In genomic region chr19:10106100-10106936, GRCh38 we compare ENCODE assay signal across 9 cellular contexts. TPM values are rescaled to one million over a fixed set of nuclear protein-coding genes. Genes with fewer than 3 reads are reported as not detected.
DNase-seq lines count a peak whose midpoint lies in the region; ATAC-seq, FAIRE-seq and TF ChIP-seq lines count a peak whose summit lies in the region.
"Had no signal": no experiment of that assay in that cellular context is flagged by ENCODE, and none has a peak within 500 bp of the region (broad histone marks: within the 10 kb centered on the region; RNA-seq: fewer than 3 reads in every experiment).

TSS of gene PPAN (plus strand) at chr19:10106362. CDS start at chr19:10106395, 33 bp downstream.

- peak; percentile 98 for FAIRE-seq in GM19239 (lab: Jason Lieb, UNC)
- FAIRE-seq: colon had no signal

- DNase-seq in AML-193 (lab: John Stamatoyannopoulos, UW): peak; percentile 97
- peak; percentile 96 for DNase-seq in GM19239 (ENCODE audit: insufficient read length, low spot score)
- peak; percentile 89 for DNase-seq in NCI-H524 treated with DMSO at 0.1 percent for 48 hours (lab: John Stamatoyannopoulos, UW)
- DNase-seq in activated CD4-positive, alpha-beta T cell treated with anti-CD3 and anti-CD28 coated beads for 36 hours: peak; percentile 99
- DNase-seq in chondrocyte (ENCODE audit: low spot score): no peak
- peak; percentile 96 for DNase-seq in kidney glomerular epithelial cell (lab: John Stamatoyannopoulos, UW)
- DNase-seq in stimulated activated CD4-positive, alpha-beta T cell treated with anti-CD3 and anti-CD28 coated beads, Interleukin-15, amount 100 ng/mL, for 48 hours (ENCODE audit: low read depth in 2 of 2): peak; percentile 97 to 98

- no peaks in the 10 kb centered on the region for H3K9me3 Mint-ChIP-seq in activated CD4-positive, alpha-beta T cell treated with anti-CD3 and anti-CD28 coated beads for 36 hours (ENCODE audit: low read depth)
- no peaks in the 10 kb centered on the region for H3K9me3 Mint-ChIP-seq in chondrocyte (ENCODE audit: low read depth)

- H3K4me1 Mint-ChIP-seq in activated CD4-positive, alpha-beta T cell treated with anti-CD3 and anti-CD28 coated beads for 36 hours: peaks cover 67% of the 10 kb centered on the region
- peaks cover 10% of the 10 kb centered on the region for H3K4me1 Mint-ChIP-seq in chondrocyte (ENCODE audit: low read depth)

- peak within 1 kb of the TSS; percentile 90 for H3K4me3 Mint-ChIP-seq in activated CD4-positive, alpha-beta T cell treated with anti-CD3 and anti-CD28 coated beads for 36 hours
- peak within 1 kb of the TSS; percentile 85 for H3K4me3 Mint-ChIP-seq in chondrocyte (ENCODE audit: unreplicated experiment)

- no peak for TF ChIP-seq CTCF in chondrocyte (IDR thresholded peaks at IDR 0.05)

- peak within 1 kb of the TSS; percentile 99 for H3K27ac Mint-ChIP-seq in activated CD4-positive, alpha-beta T cell treated with anti-CD3 and anti-CD28 coated beads for 36 hours
- H3K27ac Mint-ChIP-seq in chondrocyte (ENCODE audit: unreplicated experiment): peak within 1 kb of the TSS; percentile 94

- peak; percentile 40 for ATAC-seq in HG03457 (IDR thresholded peaks at IDR 0.05; ENCODE audit: unreplicated experiment)
- ATAC-seq in activated CD4-positive, alpha-beta T cell treated with anti-CD3 and anti-CD28 coated beads for 36 hours: peak; percentile 58

- POLR2A ChIA-PET in activated CD4-positive, alpha-beta T cell treated with anti-CD3 and anti-CD28 coated beads for 36 hours (lab: Charles Lee): interaction anchor here (0.8 to 1.2 kb wide), 4 partner anchors 8 to 144 kb away, joined by 3 to 7 read pairs (median 4); partner anchors contain the start of gene DNMT1

- H3K36me3 Mint-ChIP-seq in activated CD4-positive, alpha-beta T cell treated with anti-CD3 and anti-CD28 coated beads for 36 hours (ENCODE audit: low read depth): peaks cover 43% of the 10 kb centered on the region
- H3K36me3 Mint-ChIP-seq in chondrocyte (ENCODE audit: low read depth): peaks cover 11% of the 10 kb centered on the region

- CTCF ChIA-PET in activated CD4-positive, alpha-beta T cell treated with anti-CD3 and anti-CD28 coated beads for 36 hours (lab: Charles Lee): interaction anchor here (0.6 to 2.3 kb wide), 6 partner anchors 8 to 88 kb away, joined by 3 to 8 read pairs (median 3); partner anchors contain the start of gene DNMT1

- intact Hi-C loops in activated CD4-positive, alpha-beta T cell treated with anti-CD3 and anti-CD28 coated beads for 36 hours (cut with DNase I, micrococcal nuclease): loop anchor here (1.0 to 10.0 kb wide), 10 partner anchors 10 to 988 kb away; partner anchors contain the start of genes CARM1 (in 1 of the 2), DNMT1 (in 1 of the 2), EIF3G (in 1 of the 2) and ILF3 (in 1 of the 2)

- H3K27me3 Mint-ChIP-seq in activated CD4-positive, alpha-beta T cell treated with anti-CD3 and anti-CD28 coated beads for 36 hours: no peaks in the 10 kb centered on the region
- no peaks in the 10 kb centered on the region for H3K27me3 Mint-ChIP-seq in chondrocyte (ENCODE audit: low read depth)

RNA-seq across cellular contexts. Expression of gene PPAN, which starts in this region (rescaled TPM):
- total RNA-seq in activated CD4-positive, alpha-beta T cell treated with anti-CD3 and anti-CD28 coated beads for 36 hours: 100 to 1,000 TPM; 139 to 149 TPM
- total RNA-seq in chondrocyte: 28.2 to 33.1 TPM (median 31.0 TPM) in 3 replicates
